In the genomic region with DNA sequence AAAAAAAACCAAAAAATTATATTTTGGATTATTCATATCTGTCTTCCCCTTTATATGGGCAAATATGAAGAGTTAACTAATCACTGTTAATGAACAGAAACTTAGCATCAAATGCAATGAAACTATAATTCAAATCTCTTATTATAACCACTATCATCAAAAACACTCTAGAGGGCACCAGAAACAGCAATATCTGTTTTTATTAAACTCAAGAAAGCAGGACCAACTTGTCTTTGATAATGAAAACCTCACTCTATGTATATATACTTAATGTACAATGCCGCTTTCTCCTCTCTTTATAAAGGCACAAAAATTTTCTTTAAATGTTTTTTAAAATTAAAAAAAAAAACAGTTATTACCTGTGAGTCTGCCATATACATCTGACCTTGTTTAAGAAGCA, we compare ENCODE assay signal across 14 cellular contexts.
DNase-seq lines count a peak whose midpoint lies in the region; ATAC-seq and TF ChIP-seq lines count a peak whose summit lies in the region.
"Had no signal": no experiment of that assay in that cellular context is flagged by ENCODE, and none has a peak within 500 bp of the region (broad histone marks: within the 10 kb centered on the region; RNA-seq: fewer than 3 reads in every experiment).

No MANE protein-coding gene starts in this region.

- TF ChIP-seq CTCF in MM.1S (IDR thresholded peaks at IDR 0.05; ENCODE audit: low read length) (peak; percentile 29), astrocyte of the cerebellum (IDR thresholded peaks at IDR 0.05; ENCODE audit: low read depth, low read length, missing control alignments) (no peak), neural cell (IDR thresholded peaks at IDR 0.05; ENCODE audit: poor library complexity, severe bottlenecking) (peak; percentile 50), Peyer's patch (IDR thresholded peaks at IDR 0.05) (peak in 3 of 6 experiments; percentile 8 to 45 (median 35))

- no peak overlapping the region for H3K27ac ChIP-seq in MM.1S (ENCODE audit: low read length)
- H3K27ac ChIP-seq in neural cell (ENCODE audit: low read length): no peak overlapping the region
- H3K27ac ChIP-seq in Peyer's patch: no peak overlapping the region

- H3K9me3 ChIP-seq in MM.1S (replicated peaks; ENCODE audit: insufficient read depth, low read length) (no peaks in the 10 kb centered on the region), neural cell (ENCODE audit: low read length) (no peaks in the 10 kb centered on the region), MG63 (no peaks in the 10 kb centered on the region), Peyer's patch (no peaks in the 10 kb centered on the region)

- in situ Hi-C loops in astrocyte of the cerebellum (cut with HindIII; ENCODE audit: low sequenced_read_pairs): no loop called here

- ATAC-seq in HG02981 (IDR thresholded peaks at IDR 0.05; ENCODE audit: unreplicated experiment): no peak
- ATAC-seq: stimulated activated naive B cell treated with anti-CD40 and anti-IgM and Interleukin-4, amounts not matched to agents 10 μg/mL and 1 μg/mL and 100 μg/mL, for 72 hours had no signal

- no peak for TF ChIP-seq RAD21 in neural cell (conservative IDR thresholded peaks at IDR 0.05)

- H3K9me2 ChIP-seq in MM.1S (replicated peaks; ENCODE audit: insufficient read depth, low read length) (no peaks in the 10 kb centered on the region), neural cell (ENCODE audit: insufficient read depth, low read length) (no peaks in the 10 kb centered on the region)

- H4K20me1 ChIP-seq in MM.1S (ENCODE audit: insufficient read depth, low read length) (no peaks in the 10 kb centered on the region), neural cell (ENCODE audit: insufficient read depth) (no peaks in the 10 kb centered on the region)

- peaks cover 40% of the 10 kb centered on the region for H3K4me1 ChIP-seq in MM.1S (ENCODE audit: low read length)
- peaks cover 0 to 4% (median 0%) of the 10 kb centered on the region in 4 donors for H3K4me1 ChIP-seq in Peyer's patch

- peaks cover 21% of the 10 kb centered on the region for H3F3A ChIP-seq in MM.1S (ENCODE audit: insufficient read depth, low read length)
- H3F3A ChIP-seq in neural cell (ENCODE audit: insufficient read depth, low read length, poor library complexity, severe bottlenecking): no peaks in the 10 kb centered on the region

- TF ChIP-seq EP300 in neural cell (conservative IDR thresholded peaks at IDR 0.05; ENCODE audit: poor library complexity, severe bottlenecking): no peak

- no peak for TF ChIP-seq POLR2A in Peyer's patch (IDR thresholded peaks at IDR 0.05)

- H2AFZ ChIP-seq in MM.1S (ENCODE audit: low read length) (no peak overlapping the region), neural cell (ENCODE audit: low read depth, low read length) (no peak overlapping the region)

- H3K9ac ChIP-seq in MM.1S (ENCODE audit: low read length): no peak overlapping the region
- H3K9ac ChIP-seq in neural cell (ENCODE audit: low read length): no peak overlapping the region

- H3K4me2 ChIP-seq in MM.1S (ENCODE audit: low read depth, low read length) (no peak overlapping the region), neural cell (ENCODE audit: low read length) (no peak overlapping the region)

- H3K27me3 ChIP-seq in MM.1S (replicated peaks; ENCODE audit: insufficient read depth, low read length) (0 out of 2 replicates have a peak, but pooled peaks cover 9% of the 10 kb centered on the region), neural cell (ENCODE audit: insufficient read depth, low read depth, low read length) (no peaks in the 10 kb centered on the region), MG63 (no peaks in the 10 kb centered on the region), Peyer's patch (no peaks in the 10 kb centered on the region)

- no peaks in the 10 kb centered on the region for H3K79me2 ChIP-seq in MM.1S (ENCODE audit: low read length)
- no peaks in the 10 kb centered on the region for H3K79me2 ChIP-seq in neural cell (replicated peaks; ENCODE audit: insufficient read depth, low read length)

- H3K36me3 ChIP-seq in MM.1S (replicated peaks; ENCODE audit: insufficient read depth, low read length) (no peaks in the 10 kb centered on the region), neural cell (ENCODE audit: insufficient read depth, low read length) (no peaks in the 10 kb centered on the region), MG63 (peaks cover 77% of the 10 kb centered on the region), Peyer's patch (peaks cover 0 to 13% (median 0%) of the 10 kb centered on the region in 3 donors)

- H3K4me3 ChIP-seq in MM.1S (ENCODE audit: low read length) (no peak overlapping the region), astrocyte of the cerebellum (ENCODE audit: low read depth, low read length) (no peak overlapping the region), neural cell (ENCODE audit: low read length) (no peak overlapping the region), MG63 (no peak overlapping the region), Peyer's patch (no peak overlapping the region)

- DNase-seq in DMS 273 (lab: John Stamatoyannopoulos, UW; ENCODE audit: unreplicated experiment) (peak; percentile 1), DMS 273 treated with DMSO at 0.1 percent for 48 hours (lab: John Stamatoyannopoulos, UW) (no peak), MM.1S (no peak), astrocyte of the cerebellum (ENCODE audit: low read depth) (peak; percentile 8), MG63 (no peak), Peyer's patch (no peak)
- DNase-seq: 8988T; activated CD8-positive, alpha-beta memory T cell treated with anti-CD3 and anti-CD28 coated beads for 24 hours; activated naive CD8-positive, alpha-beta T cell treated with anti-CD3 and anti-CD28 coated beads for 36 hours; NCI-H446 treated with DMSO at 0.1 percent for 48 hours; nephron progenitor cell; stimulated activated naive B cell treated with anti-CD40 and anti-IgM and Interleukin-4, amounts not matched to agents 10 μg/mL and 1 μg/mL and 100 μg/mL, for 72 hours had no signal

TF ChIP-seq in neural cell, 6 proteins besides CTCF, POLR2A, EP300 and RAD21:
- no peak for TF ChIP-seq MXI1 (conservative IDR thresholded peaks at IDR 0.05; ENCODE audit: poor library complexity, severe bottlenecking)
- TF ChIP-seq TAF1 (IDR thresholded peaks at IDR 0.05; ENCODE audit: low read depth): no peak
- peak; percentile 25 for TF ChIP-seq SMC3 (conservative IDR thresholded peaks at IDR 0.05; ENCODE audit: poor library complexity)
- no peak for TF ChIP-seq POLR2AphosphoS5 (IDR thresholded peaks at IDR 0.05)
- TF ChIP-seq EZH2 (IDR thresholded peaks at IDR 0.05; ENCODE audit: borderline replicate concordance, insufficient read depth, low read length, poor library complexity, severe bottlenecking): no peak

Comparison
In these comparisons a context has a peak if more than half of its experiments do, and no peak if none do; other contexts are left out.
1. DNase-seq: peak in DMS 273 (single experiment) and astrocyte of the cerebellum (single experiment); none in DMS 273 treated with DMSO at 0.1 percent for 48 hours (single experiment), MM.1S (single experiment), MG63 (single experiment) and Peyer's patch (0 of 3).